Comparison of ENCODE assay signal across 3 cellular contexts in the genomic region with DNA sequence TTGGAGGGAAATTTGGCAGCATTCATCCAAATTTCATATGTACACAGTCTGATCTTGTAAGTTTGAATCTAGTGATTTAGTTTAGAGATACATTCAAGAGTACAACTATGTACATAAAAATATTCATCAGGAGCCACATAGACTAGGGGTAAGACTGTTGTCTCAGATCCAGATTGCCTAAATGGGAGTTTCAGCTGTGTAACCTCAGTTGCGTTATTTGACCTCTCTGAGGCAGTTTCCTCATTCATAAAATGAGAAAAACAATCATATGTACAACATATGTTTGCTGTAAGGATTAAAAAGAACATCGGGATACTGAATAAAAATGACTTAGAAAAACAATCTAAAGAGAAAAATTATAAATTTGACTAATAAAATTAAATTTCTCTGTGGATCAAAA.
"Had no signal": no experiment of that assay in that cellular context is flagged by ENCODE, and none has a peak within 500 bp of the region (broad histone marks: within the 10 kb centered on the region; RNA-seq: fewer than 3 reads in every experiment).

No MANE protein-coding gene starts in this region.

- DNase-seq: GDM1, GF-D8 had no signal

- H3K4me3 ChIP-seq: GM12878 had no signal

- ATAC-seq: GM12878 had no signal
